8 cellular contexts compared by ENCODE assay signal in the genomic region with DNA sequence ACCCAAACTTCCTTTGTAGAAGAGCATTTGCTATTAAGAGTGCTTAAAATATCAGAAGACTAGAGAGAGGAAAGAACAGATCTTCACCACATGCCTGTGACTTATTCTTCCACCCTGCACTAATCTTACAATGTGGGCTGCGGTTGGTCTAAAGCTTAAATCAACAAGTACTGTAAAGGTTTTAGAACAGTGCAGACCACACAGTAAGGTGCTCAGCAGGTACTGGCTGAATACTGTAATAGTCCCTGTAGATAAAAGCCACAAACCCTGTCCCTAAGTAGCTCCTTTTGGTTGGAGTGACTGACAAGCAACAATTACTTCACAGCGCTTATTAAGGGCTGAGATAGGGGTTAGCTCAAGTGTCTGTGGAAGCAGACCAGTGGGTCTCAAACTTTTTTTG. TPM values are rescaled to one million over a fixed set of nuclear protein-coding genes. Genes with fewer than 3 reads are reported as not detected.
DNase-seq lines count a peak whose midpoint lies in the region; ATAC-seq and TF ChIP-seq lines count a peak whose summit lies in the region.

No MANE protein-coding gene starts in this region.

- ATAC-seq in memory B cell (ENCODE audit: low read depth) = no peak

- 36% methylated on average over 2 of the region's 2 CpGs for whole genome bisulfite sequencing in suprapubic skin

- intact Hi-C loops in CD4-positive, alpha-beta memory T cell (cut with micrococcal nuclease) = loop anchor here (1.0 kb wide), 2 partner anchors 36 to 62 kb away; a partner anchor contains a TSS

- peak overlapping the region; percentile 94 for H3K27ac ChIP-seq in CD4-positive, alpha-beta memory T cell (ENCODE audit: low read depth, low read length)
- H3K27ac ChIP-seq in suprapubic skin = no peak overlapping the region

- H3K27me3 Mint-ChIP-seq in CD4-positive, alpha-beta memory T cell = no peaks in the 10 kb centered on the region
- H3K27me3 Mint-ChIP-seq in HFFc6 (ENCODE audit: insufficient read depth) = peaks cover 18% of the 10 kb centered on the region
- H3K27me3 Mint-ChIP-seq in activated naive CD8-positive, alpha-beta T cell = no peaks in the 10 kb centered on the region
- no peaks in the 10 kb centered on the region for H3K27me3 Mint-ChIP-seq in memory B cell

- H3K4me1 ChIP-seq in CD4-positive, alpha-beta memory T cell (ENCODE audit: insufficient read depth, low read length) = peaks cover 38% of the 10 kb centered on the region
- peaks cover 37% of the 10 kb centered on the region for H3K4me1 ChIP-seq in suprapubic skin

- DNase-seq in CD4-positive, alpha-beta memory T cell = peak in 1 of 5 donors; percentile 7
- no peak for DNase-seq in HFFc6
- no peak for DNase-seq in memory B cell (ENCODE audit: low spot score in 2 of 2)
- DNase-seq in NCI-H526 treated with DMSO at 0.1 percent for 48 hours (lab: John Stamatoyannopoulos, UW) = no peak
- DNase-seq in H4 (ENCODE audit: low spot score) = no peak
- DNase-seq in suprapubic skin (ENCODE audit: low spot score in 2 of 2) = no peak
- no peak for DNase-seq in NCI-H1436 (lab: John Stamatoyannopoulos, UW)

- H3K4me1 Mint-ChIP-seq in CD4-positive, alpha-beta memory T cell = peaks cover 24 to 43% (median 34%) of the 10 kb centered on the region in 4 donors
- H3K4me1 Mint-ChIP-seq in HFFc6 (ENCODE audit: low read depth) (peaks cover 32% of the 10 kb centered on the region), memory B cell (peaks cover 21% of the 10 kb centered on the region)
- H3K4me1 Mint-ChIP-seq in activated naive CD8-positive, alpha-beta T cell (ENCODE audit: low read depth) = peaks cover 39% of the 10 kb centered on the region

- H3K27ac Mint-ChIP-seq in CD4-positive, alpha-beta memory T cell = peak overlapping the region; percentile 92 to 99 (median 98)
- no peak overlapping the region for H3K27ac Mint-ChIP-seq in HFFc6
- peak overlapping the region; percentile 97 for H3K27ac Mint-ChIP-seq in activated naive CD8-positive, alpha-beta T cell
- H3K27ac Mint-ChIP-seq in memory B cell = peak overlapping the region; percentile 99

- no peaks in the 10 kb centered on the region for H3K9me3 ChIP-seq in CD4-positive, alpha-beta memory T cell (ENCODE audit: control insufficient read depth in 1 of 2, low read length in 2 of 2)
- no peaks in the 10 kb centered on the region for H3K9me3 ChIP-seq in suprapubic skin

- H3K4me3 ChIP-seq in CD4-positive, alpha-beta memory T cell (ENCODE audit: low read length in 2 of 2) = peak overlapping the region in 1 of 2 donors; percentile 68
- no peak overlapping the region for H3K4me3 ChIP-seq in suprapubic skin

- H3K4me3 Mint-ChIP-seq in CD4-positive, alpha-beta memory T cell = peak overlapping the region; percentile 87 to 100 (median 90)
- H3K4me3 Mint-ChIP-seq in HFFc6 (peak overlapping the region; percentile 93; the same call in 1 of the 2 replicates), memory B cell (peak overlapping the region; percentile 96)
- peak overlapping the region; percentile 88 for H3K4me3 Mint-ChIP-seq in activated naive CD8-positive, alpha-beta T cell

- peaks cover 0 to 2% (median 0%) of the 10 kb centered on the region in 8 donors for H3K9me3 Mint-ChIP-seq in CD4-positive, alpha-beta memory T cell
- H3K9me3 Mint-ChIP-seq in HFFc6 (no peaks in the 10 kb centered on the region), memory B cell (no peaks in the 10 kb centered on the region)
- no peaks in the 10 kb centered on the region for H3K9me3 Mint-ChIP-seq in activated naive CD8-positive, alpha-beta T cell (ENCODE audit: low read depth)

- H3K36me3 ChIP-seq in CD4-positive, alpha-beta memory T cell (ENCODE audit: insufficient read depth, low read length) = no peaks in the 10 kb centered on the region
- H3K36me3 ChIP-seq in suprapubic skin = no peaks in the 10 kb centered on the region

- H3K27me3 ChIP-seq in CD4-positive, alpha-beta memory T cell (ENCODE audit: insufficient read depth, low read length) = no peaks in the 10 kb centered on the region
- no peaks in the 10 kb centered on the region for H3K27me3 ChIP-seq in suprapubic skin

- no peak for TF ChIP-seq POLR2A in suprapubic skin (IDR thresholded peaks at IDR 0.05)

- CTCF ChIA-PET in CD4-positive, alpha-beta memory T cell (lab: Charles Lee; ENCODE audit: partially characterized antibody) = interaction anchor here (0.6 to 2.9 kb wide), 7 partner anchors 9 to 127 kb away, joined by 3 to 28 read pairs (median 4); no protein-coding TSS in a partner anchor

- POLR2A ChIA-PET in CD4-positive, alpha-beta memory T cell (lab: Charles Lee; ENCODE audit: partially characterized antibody) = interaction anchor here (1.4 to 3.6 kb wide), 5 partner anchors 9 to 61 kb away, joined by 4 to 62 read pairs (median 9); a partner anchor contains a TSS

- H3K36me3 Mint-ChIP-seq in CD4-positive, alpha-beta memory T cell = peaks cover 0 to 5% of the 10 kb centered on the region in 2 donors
- H3K36me3 Mint-ChIP-seq in HFFc6 (ENCODE audit: low read depth) = no peaks in the 10 kb centered on the region
- H3K36me3 Mint-ChIP-seq in activated naive CD8-positive, alpha-beta T cell = no peaks in the 10 kb centered on the region
- H3K36me3 Mint-ChIP-seq in memory B cell = no peaks in the 10 kb centered on the region

- TF ChIP-seq CTCF in HFFc6 (IDR thresholded peaks at IDR 0.05) (no peak), suprapubic skin (IDR thresholded peaks at IDR 0.05) (no peak)

- TF ChIP-seq EP300 in suprapubic skin (IDR thresholded peaks at IDR 0.05) = no peak

RNA-seq across cellular contexts. Expression of a gene that starts 1.0 kb away (rescaled TPM):
- total RNA-seq in CD4-positive, alpha-beta memory T cell = 100 to 1,000 TPM; 115 to 119 TPM
- polyA plus RNA-seq in CD4-positive, alpha-beta memory T cell = 10 to 100 TPM in 1 of 2 donors, 1 to 10 TPM in 1; 5.1 to 47.1 TPM
- total RNA-seq in HFFc6 (2021; fragmentation: NEBNext Ultra II Directional; extraction: Animal tissue kit (Norgen Biotek cat#: 25700)) = 10 to 100 TPM; 22.4 to 27.8 (median 26.2) TPM
- 25.5 and 35.1 TPM in 2 replicates for total RNA-seq in H4 (2014; rRNA removed; shearing (Covaris generic))
- total RNA-seq in suprapubic skin = 10 to 100 TPM; 38.1 to 98.5 (median 49.3) TPM
